14 cellular contexts compared by ENCODE assay signal in genomic region chr12:123398918-123399617, GRCh38. TPM values are rescaled to one million over a fixed set of nuclear protein-coding genes. Genes with fewer than 3 reads are reported as not detected.
DNase-seq lines count a peak whose midpoint lies in the region; ATAC-seq, FAIRE-seq and TF ChIP-seq lines count a peak whose summit lies in the region.
"Had no signal": no experiment of that assay in that cellular context is flagged by ENCODE, and none has a peak within 500 bp of the region (broad histone marks: within the 10 kb centered on the region; RNA-seq: fewer than 3 reads in every experiment).

No MANE protein-coding gene starts in this region.

- H3K4me3 Mint-ChIP-seq in CD8-positive, alpha-beta memory T cell: no peak overlapping the region
- H3K4me3 Mint-ChIP-seq in astrocyte (ENCODE audit: unreplicated experiment): no peak overlapping the region
- H3K4me3 Mint-ChIP-seq: activated T-helper 1 cell treated with anti-CD3 and anti-CD28 coated beads, Interleukin-12 subunit alpha, Interleukin-12 subunit beta, Interleukin-2, Interleukin-4 antibody, amounts not matched to agents 30 ng/mL and 10 ng/mL and 1 ng/mL, durations not matched to agents 14 hours and 24 hours and 36 hours; GM23338 had no signal

- WGBS in right cardiac atrium: 66% methylated on average over 14 of the region's 14 CpGs

- H3K27ac ChIP-seq in CD8-positive, alpha-beta memory T cell (ENCODE audit: low read depth, low read length): no peak overlapping the region
- peak overlapping the region; percentile 26 for H3K27ac ChIP-seq in astrocyte (ENCODE audit: low read depth, low read length)
- peak overlapping the region; percentile 16 for H3K27ac ChIP-seq in right cardiac atrium (ENCODE audit: low read length)
- no peak overlapping the region for H3K27ac ChIP-seq in skeletal muscle tissue (ENCODE audit: low read depth, low read length)
- H3K27ac ChIP-seq: BLaER1 treated with 17β-estradiol and CSF1 and Interleukin-3, amounts not matched to agents 10 nM and 100 nM had no signal

- no peaks in the 10 kb centered on the region for H3K4me1 ChIP-seq in CD8-positive, alpha-beta memory T cell (ENCODE audit: insufficient read depth, low read length)
- H3K4me1 ChIP-seq in astrocyte (ENCODE audit: insufficient read depth, low read length) (peaks cover 18% of the 10 kb centered on the region), right cardiac atrium (ENCODE audit: control insufficient read depth, insufficient read depth, low read length) (peaks cover 11% of the 10 kb centered on the region), skeletal muscle tissue (ENCODE audit: control insufficient read depth in 3 of 3, insufficient read depth in 3 of 3, low read length in 3 of 3) (peaks cover 8 to 40% (median 24%) of the 10 kb centered on the region in 3 donors)

- H3K27me3 Mint-ChIP-seq in CD8-positive, alpha-beta memory T cell: no peaks in the 10 kb centered on the region
- H3K27me3 Mint-ChIP-seq in astrocyte (ENCODE audit: low read depth, unreplicated experiment): no peaks in the 10 kb centered on the region

- CTCF ChIA-PET in CD8-positive, alpha-beta memory T cell (lab: Charles Lee): interaction anchor here (1.1 kb wide), 1 partner anchor 15 kb away, joined by 3 read pairs; the partner anchor contains the start of gene KMT5A
- CTCF ChIA-PET in GM10248 (lab: Yijun Ruan, JAX): no interaction called here

- peaks cover 0 to 68% (median 4%) of the 10 kb centered on the region in 3 donors for H3K36me3 Mint-ChIP-seq in CD8-positive, alpha-beta memory T cell
- H3K36me3 Mint-ChIP-seq in astrocyte (ENCODE audit: low read depth, unreplicated experiment): peaks cover 31% of the 10 kb centered on the region

- peak overlapping the region; percentile 64 for H3K4me2 ChIP-seq in astrocyte (ENCODE audit: low read length)
- H3K4me2 ChIP-seq: BLaER1 treated with 17β-estradiol and CSF1 and Interleukin-3, amounts not matched to agents 10 nM and 100 nM; GM23338 had no signal

- H3K9me3 ChIP-seq in CD8-positive, alpha-beta memory T cell (ENCODE audit: low read length): no peaks in the 10 kb centered on the region
- H3K9me3 ChIP-seq in astrocyte (ENCODE audit: insufficient read depth, low read depth, low read length) (no peaks in the 10 kb centered on the region), right cardiac atrium (ENCODE audit: control insufficient read depth, low read length) (no peaks in the 10 kb centered on the region), skeletal muscle tissue (ENCODE audit: control insufficient read depth in 3 of 3, low read length in 3 of 3) (no peaks in the 10 kb centered on the region)
- H3K9me3 ChIP-seq: BLaER1 treated with 17β-estradiol and CSF1 and Interleukin-3, amounts not matched to agents 10 nM and 100 nM had no signal

- H3K27ac Mint-ChIP-seq in CD8-positive, alpha-beta memory T cell: peak overlapping the region in 5 of 8 donors; percentile 34 to 78 (median 45)
- no peak overlapping the region for H3K27ac Mint-ChIP-seq in astrocyte (ENCODE audit: unreplicated experiment)
- H3K27ac Mint-ChIP-seq: activated T-helper 1 cell treated with anti-CD3 and anti-CD28 coated beads, Interleukin-12 subunit alpha, Interleukin-12 subunit beta, Interleukin-2, Interleukin-4 antibody, amounts not matched to agents 30 ng/mL and 10 ng/mL and 1 ng/mL, durations not matched to agents 14 hours and 24 hours and 36 hours; GM23338 had no signal

- H3K9me3 Mint-ChIP-seq in CD8-positive, alpha-beta memory T cell: no peaks in the 10 kb centered on the region
- H3K9me3 Mint-ChIP-seq in astrocyte (ENCODE audit: unreplicated experiment): no peaks in the 10 kb centered on the region
- H3K9me3 Mint-ChIP-seq: activated T-helper 1 cell treated with anti-CD3 and anti-CD28 coated beads, Interleukin-12 subunit alpha, Interleukin-12 subunit beta, Interleukin-2, Interleukin-4 antibody, amounts not matched to agents 30 ng/mL and 10 ng/mL and 1 ng/mL, durations not matched to agents 14 hours and 24 hours and 36 hours; GM23338 had no signal

- ATAC-seq in right cardiac atrium: peak; percentile 45 to 60
- ATAC-seq in HG03565 (IDR thresholded peaks at IDR 0.05; ENCODE audit: unreplicated experiment): no peak
- ATAC-seq in GM18870 (IDR thresholded peaks at IDR 0.05; ENCODE audit: unreplicated experiment): no peak
- ATAC-seq in GM21526 (IDR thresholded peaks at IDR 0.05; ENCODE audit: low FRiP score, unreplicated experiment): no peak
- ATAC-seq: GM23338 had no signal

- H3K4me3 ChIP-seq in CD8-positive, alpha-beta memory T cell (ENCODE audit: low read length): no peak overlapping the region
- no peak overlapping the region for H3K4me3 ChIP-seq in astrocyte (ENCODE audit: insufficient read depth, low read depth, low read length)
- H3K4me3 ChIP-seq in right cardiac atrium (ENCODE audit: low read length): no peak overlapping the region
- peak overlapping the region in 1 of 3 donors; percentile 31 for H3K4me3 ChIP-seq in skeletal muscle tissue (ENCODE audit: low read length in 3 of 3)
- H3K4me3 ChIP-seq: BLaER1 treated with 17β-estradiol and CSF1 and Interleukin-3, amounts not matched to agents 10 nM and 100 nM; GM23338 had no signal

- H3K27me3 ChIP-seq in CD8-positive, alpha-beta memory T cell (ENCODE audit: insufficient read depth, low read length, poor library complexity, severe bottlenecking): no peaks in the 10 kb centered on the region
- no peaks in the 10 kb centered on the region for H3K27me3 ChIP-seq in astrocyte (ENCODE audit: insufficient read depth, low read length)
- no peaks in the 10 kb centered on the region for H3K27me3 ChIP-seq in right cardiac atrium (ENCODE audit: control insufficient read depth, insufficient read depth)
- no peaks in the 10 kb centered on the region for H3K27me3 ChIP-seq in skeletal muscle tissue (ENCODE audit: control insufficient read depth in 3 of 3, insufficient read depth in 3 of 3, low read length in 3 of 3)
- H3K27me3 ChIP-seq: BLaER1 treated with 17β-estradiol and CSF1 and Interleukin-3, amounts not matched to agents 10 nM and 100 nM had no signal

- intact Hi-C loops in right cardiac atrium (cut with DNase I): no loop called here

- DNase-seq in CD8-positive, alpha-beta memory T cell: no peak
- DNase-seq in astrocyte (ENCODE audit: low read depth): no peak
- DNase-seq in right cardiac atrium: peak; percentile 55 to 83 (median 80)
- DNase-seq in GM10248 (ENCODE audit: extremely low spot score): no peak
- DNase-seq: mesendoderm, NCI-H2227 treated with DMSO at 0.1 percent for 48 hours had no signal

- no peak for TF ChIP-seq CTCF in astrocyte (IDR thresholded peaks at IDR 0.05; ENCODE audit: insufficient read depth, low read depth, low read length)
- TF ChIP-seq CTCF in GM10248 (IDR thresholded peaks at IDR 0.05; ENCODE audit: control extremely low read depth, extremely low read depth, low read depth, missing control alignments): no peak

- no peak overlapping the region for H2AFZ ChIP-seq in astrocyte (ENCODE audit: low read depth, low read length)
- H2AFZ ChIP-seq: GM23338 had no signal

- H3K36me3 ChIP-seq in CD8-positive, alpha-beta memory T cell (ENCODE audit: insufficient read depth, low read length): peaks cover 26% of the 10 kb centered on the region
- H3K36me3 ChIP-seq in astrocyte (ENCODE audit: insufficient read depth, low read length) (peaks cover 45% of the 10 kb centered on the region), skeletal muscle tissue (ENCODE audit: control insufficient read depth in 3 of 3, insufficient read depth in 3 of 3, low read length in 3 of 3) (peaks cover 53 to 57% (median 55%) of the 10 kb centered on the region in 3 donors)

- no peak for FAIRE-seq in astrocyte (lab: Jason Lieb, UNC)
- FAIRE-seq: colon had no signal

- H3K9ac ChIP-seq in astrocyte (ENCODE audit: low read length): peak overlapping the region; percentile 48
- peak overlapping the region; percentile 32 to 60 (median 44) for H3K9ac ChIP-seq in skeletal muscle tissue (ENCODE audit: low read depth in 1 of 3, low read length in 3 of 3)
- H3K9ac ChIP-seq: BLaER1 treated with 17β-estradiol and CSF1 and Interleukin-3, amounts not matched to agents 10 nM and 100 nM had no signal

- H3K79me2 ChIP-seq in astrocyte (ENCODE audit: insufficient read depth, low read length): peaks cover 90% of the 10 kb centered on the region

- peaks cover 66% of the 10 kb centered on the region for H4K20me1 ChIP-seq in astrocyte (ENCODE audit: insufficient read depth, low read length)

- POLR2A ChIA-PET in CD8-positive, alpha-beta memory T cell (lab: Charles Lee): no interaction called here
- POLR2A ChIA-PET in GM10248 (lab: Yijun Ruan, JAX): no interaction called here

- H3K4me1 Mint-ChIP-seq in CD8-positive, alpha-beta memory T cell: peaks cover 12 to 14% (median 13%) of the 10 kb centered on the region in 3 donors
- no peaks in the 10 kb centered on the region for H3K4me1 Mint-ChIP-seq in astrocyte (ENCODE audit: low read depth, unreplicated experiment)

RNA-seq across cellular contexts. Expression of gene KMT5A, which starts 15.1 kb away (rescaled TPM):
- 10 to 100 TPM; 46.8 to 49.9 TPM for total RNA-seq in CD8-positive, alpha-beta memory T cell
- 5.0 TPM for polyA plus RNA-seq in CD8-positive, alpha-beta memory T cell
- total RNA-seq in astrocyte: 49.8 and 54.4 TPM in 2 replicates
- 10 to 100 TPM; 19.8 to 26.8 (median 22.6) TPM for total RNA-seq in right cardiac atrium
- polyA plus RNA-seq in right cardiac atrium: 15.1 TPM
- 19.3 TPM for total RNA-seq in skeletal muscle tissue

RNA-seq across cellular contexts. Expression of gene SBNO1, which starts 34.4 kb away (rescaled TPM):
- total RNA-seq in CD8-positive, alpha-beta memory T cell: 10 to 100 TPM; 52.1 to 53.8 TPM
- 42.8 TPM for polyA plus RNA-seq in CD8-positive, alpha-beta memory T cell
- total RNA-seq in astrocyte (45.9 and 50.4 TPM in 2 replicates), right cardiac atrium (10 to 100 TPM; 22.3 to 28.7 (median 26.8) TPM), skeletal muscle tissue (11.5 TPM)
- 5.7 TPM for polyA plus RNA-seq in right cardiac atrium

RNA-seq across cellular contexts. Expression of gene RILPL2, which starts 37.4 kb away (rescaled TPM):
- 10 to 100 TPM; 26.9 to 27.6 TPM for total RNA-seq in CD8-positive, alpha-beta memory T cell
- 8.4 TPM for polyA plus RNA-seq in CD8-positive, alpha-beta memory T cell
- total RNA-seq in astrocyte (1.4 TPM in 2 replicates), right cardiac atrium (1 to 10 TPM; 3.4 to 4.0 (median 3.8) TPM), skeletal muscle tissue (1.0 TPM)
- polyA plus RNA-seq in right cardiac atrium: 4.3 TPM

RNA-seq across cellular contexts. Expression of gene SNRNP35, which starts 58.9 kb away (rescaled TPM):
- total RNA-seq in CD8-positive, alpha-beta memory T cell: 10 to 100 TPM; 21.9 to 23.8 TPM
- polyA plus RNA-seq in CD8-positive, alpha-beta memory T cell: 26.5 TPM
- total RNA-seq in astrocyte (8.1 and 11.5 TPM in 2 replicates), right cardiac atrium (10 to 100 TPM; 19.2 to 26.6 (median 26.1) TPM), skeletal muscle tissue (15.7 TPM)
- 48.1 TPM for polyA plus RNA-seq in right cardiac atrium

Comparison
In these comparisons a context has a peak if more than half of its experiments do, and no peak if none do; other contexts are left out.
1. DNase-seq: peak in right cardiac atrium (3 of 3); none in CD8-positive, alpha-beta memory T cell (0 of 5), astrocyte (single experiment) and GM10248 (single experiment).
2. H3K27ac ChIP-seq: peak in astrocyte (single experiment) and right cardiac atrium (single experiment); none in CD8-positive, alpha-beta memory T cell (single experiment) and skeletal muscle tissue (single experiment).
3. ATAC-seq: peak in right cardiac atrium (2 of 2); none in HG03565 (single experiment), GM18870 (single experiment) and GM21526 (single experiment).
4. RNA of gene RILPL2, which starts 37.4 kb away (total RNA-seq): 26.9 to 27.6 TPM in CD8-positive, alpha-beta memory T cell; 3.4 to 4.0 TPM in right cardiac atrium, 1.4 TPM in astrocyte and 1.0 TPM in skeletal muscle tissue (single experiment); every median in the first group is over 4 times any median in the second.